Comparison of ENCODE assay signal across 16 cellular contexts in the genomic region with DNA sequence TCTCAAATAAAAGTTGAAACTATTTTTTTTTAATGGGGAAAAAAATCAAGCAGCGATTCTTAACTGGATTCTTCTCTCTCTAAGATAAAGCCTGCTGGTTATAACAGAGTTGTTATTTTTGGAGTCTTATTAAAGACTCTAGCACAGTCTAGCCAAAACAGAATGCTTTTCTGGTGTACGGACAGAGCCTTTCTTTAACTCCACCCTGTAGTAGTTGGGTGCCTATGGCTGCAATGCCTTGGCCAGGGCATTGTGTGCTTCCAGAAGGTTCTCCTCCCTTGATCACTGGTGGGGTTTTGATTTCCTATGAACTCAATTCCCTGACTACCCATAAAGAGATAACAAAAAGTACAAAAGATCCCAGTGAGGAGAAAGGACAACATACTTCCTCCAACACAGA. TPM values are rescaled to one million over a fixed set of nuclear protein-coding genes. Genes with fewer than 3 reads are reported as not detected.
DNase-seq lines count a peak whose midpoint lies in the region; ATAC-seq and TF ChIP-seq lines count a peak whose summit lies in the region.
"Had no signal": no experiment of that assay in that cellular context is flagged by ENCODE, and none has a peak within 500 bp of the region (broad histone marks: within the 10 kb centered on the region; RNA-seq: fewer than 3 reads in every experiment).

No MANE protein-coding gene starts in this region.

- no peak overlapping the region for H3K4me3 ChIP-seq in esophagus squamous epithelium
- no peak overlapping the region for H3K4me3 ChIP-seq in subcutaneous abdominal adipose tissue (ENCODE audit: low read depth in 1 of 5, low read length in 5 of 5)
- no peak overlapping the region for H3K4me3 ChIP-seq in aorta (ENCODE audit: low read length in 2 of 2)
- no peak overlapping the region for H3K4me3 ChIP-seq in trophoblast cell (ENCODE audit: low read depth, low read length)

- no peak overlapping the region for H3K14ac ChIP-seq in trophoblast cell (ENCODE audit: low read length)

- H4K91ac ChIP-seq in trophoblast cell (ENCODE audit: low read depth, low read length) = no peak overlapping the region

- no peak overlapping the region for H2AFZ ChIP-seq in trophoblast cell (ENCODE audit: insufficient read depth, low read length, poor library complexity)

- H3K79me2 ChIP-seq in trophoblast cell (ENCODE audit: control insufficient read depth, insufficient read depth, low read length, poor library complexity) = no peaks in the 10 kb centered on the region

- H3K9ac ChIP-seq in subcutaneous abdominal adipose tissue (ENCODE audit: low read length in 5 of 5) = no peak overlapping the region
- H3K9ac ChIP-seq in trophoblast cell (ENCODE audit: low read length) = no peak overlapping the region

- DNase-seq in esophagus squamous epithelium (lab: John Stamatoyannopoulos, UW) (no peak), left ventricle myocardium superior (no peak), aorta (no peak), trophoblast cell (no peak), NCI-H2029 (lab: John Stamatoyannopoulos, UW) (no peak), globus pallidus (ENCODE audit: low spot score) (no peak)
- DNase-seq: ACHN, AML-193, COR-L47, KBM-7, MV-4-11, NCI-H1417, NCI-H187 treated with DMSO at 0.1 percent for 48 hours, NCI-H2171 treated with DMSO at 0.1 percent for 48 hours had no signal

- no peak overlapping the region for H4K8ac ChIP-seq in trophoblast cell (ENCODE audit: low read depth, low read length)

- H3K27ac ChIP-seq in esophagus squamous epithelium (peak overlapping the region in 3 of 4 donors; percentile 11 to 44 (median 34)), subcutaneous abdominal adipose tissue (ENCODE audit: low read depth, low read length) (peak overlapping the region; percentile 42), aorta (ENCODE audit: low read depth in 1 of 2, low read length in 2 of 2) (peak overlapping the region; percentile 85 to 99), trophoblast cell (ENCODE audit: low read depth, low read length) (no peak overlapping the region)

- no peak overlapping the region for H2BK12ac ChIP-seq in trophoblast cell (ENCODE audit: low read length)

- ATAC-seq in left ventricle myocardium superior (peak; percentile 66), aorta (ENCODE audit: low FRiP score) (peak; percentile 35)
- ATAC-seq: Panc1 had no signal

- no peaks in the 10 kb centered on the region for H3K79me1 ChIP-seq in trophoblast cell (ENCODE audit: low read length)

- H4K12ac ChIP-seq in trophoblast cell (ENCODE audit: low read depth, low read length) = no peak overlapping the region

- no peak overlapping the region for H3K23ac ChIP-seq in trophoblast cell (ENCODE audit: low read length)

- WGBS in esophagus squamous epithelium, 2 donors = 41 to 66% methylated on average over 2 of the region's 2 CpGs
- 2 to 4% methylated on average over 2 of the region's 2 CpGs for WGBS in aorta, 2 donors
- no CpG with 5 or more reads among the region's 2 CpGs for WGBS in trophoblast cell (ENCODE audit: extremely low coverage, insufficient coverage, insufficient read length)

- no peak overlapping the region for H3K18ac ChIP-seq in trophoblast cell (ENCODE audit: low read length)

- H2BK5ac ChIP-seq in trophoblast cell (ENCODE audit: low read depth, low read length, poor library complexity) = no peak overlapping the region

- intact Hi-C loops in esophagus squamous epithelium (cut with DNase I) = loop anchor here (10.0 kb wide), 1 partner anchor 248 kb away; no protein-coding TSS in a partner anchor
- intact Hi-C loops in left ventricle myocardium superior (cut with micrococcal nuclease) = no loop called here
- intact Hi-C loops in aorta (cut with DNase I) = loop anchor here in 1 of 2 donors (2.0 to 5.0 kb wide), 2 partner anchors 24 to 79 kb away; no protein-coding TSS in a partner anchor

- H3K36me3 ChIP-seq in esophagus squamous epithelium (no peaks in the 10 kb centered on the region), subcutaneous abdominal adipose tissue (ENCODE audit: control insufficient read depth in 5 of 5, insufficient read depth in 5 of 5, low read length in 5 of 5) (peaks cover 0 to 3% (median 0%) of the 10 kb centered on the region in 5 donors), aorta (ENCODE audit: control insufficient read depth in 1 of 2, insufficient read depth in 2 of 2, low read length in 1 of 2) (peaks cover 0 to under 1% of the 10 kb centered on the region in 2 donors), trophoblast cell (ENCODE audit: control insufficient read depth in 1 of 2, insufficient read depth in 2 of 2, low read length in 2 of 2) (no peaks in the 10 kb centered on the region)

- H2BK120ac ChIP-seq in trophoblast cell (ENCODE audit: insufficient read depth, low read length, poor library complexity) = no peak overlapping the region

- no peak overlapping the region for H2AK5ac ChIP-seq in trophoblast cell (ENCODE audit: low read length)

- H3K4me2 ChIP-seq in trophoblast cell (ENCODE audit: low read length) = no peak overlapping the region

- TF ChIP-seq CTCF in esophagus squamous epithelium (IDR thresholded peaks at IDR 0.05) = no peak

- H3K9me3 ChIP-seq in esophagus squamous epithelium (no peaks in the 10 kb centered on the region), subcutaneous abdominal adipose tissue (ENCODE audit: control insufficient read depth in 5 of 5, low read length in 5 of 5) (no peaks in the 10 kb centered on the region), aorta (ENCODE audit: control insufficient read depth, low read length) (no peaks in the 10 kb centered on the region), trophoblast cell (ENCODE audit: insufficient read depth, low read depth, low read length) (no peaks in the 10 kb centered on the region)

- H3K27me3 ChIP-seq in esophagus squamous epithelium (peaks cover 0 to 5% (median 0%) of the 10 kb centered on the region in 4 donors), subcutaneous abdominal adipose tissue (ENCODE audit: control insufficient read depth in 5 of 5, insufficient read depth in 4 of 5, low read length in 5 of 5) (no peaks in the 10 kb centered on the region), aorta (ENCODE audit: control insufficient read depth in 1 of 2, insufficient read depth in 2 of 2, low read length in 1 of 2) (no peaks in the 10 kb centered on the region), trophoblast cell (ENCODE audit: insufficient read depth, low read length) (no peaks in the 10 kb centered on the region)

- H3K4ac ChIP-seq in trophoblast cell (ENCODE audit: low read depth, low read length) = no peak overlapping the region

- H3K4me1 ChIP-seq in esophagus squamous epithelium (peaks cover 0 to 22% (median 3%) of the 10 kb centered on the region in 3 donors), subcutaneous abdominal adipose tissue (ENCODE audit: control insufficient read depth in 5 of 5, insufficient read depth in 5 of 5, low read length in 5 of 5) (peaks cover 2 to 42% (median 29%) of the 10 kb centered on the region in 5 donors), aorta (ENCODE audit: control insufficient read depth in 1 of 2, insufficient read depth in 2 of 2, low read length in 2 of 2) (peaks cover 11 to 19% of the 10 kb centered on the region in 2 donors), trophoblast cell (ENCODE audit: control insufficient read depth in 1 of 2, insufficient read depth in 2 of 2, low read length in 2 of 2) (no peaks in the 10 kb centered on the region)

- TF ChIP-seq POLR2A in esophagus squamous epithelium (IDR thresholded peaks at IDR 0.05) = no peak

RNA-seq across cellular contexts. Expression of a gene that starts 35.7 kb away (rescaled TPM):
- 10 to 100 TPM; 32.4 to 48.9 (median 44.7) TPM for total RNA-seq in esophagus squamous epithelium
- 9.2 TPM for total RNA-seq in left ventricle myocardium superior
- 100 to 1,000 TPM; 126 to 284 TPM for total RNA-seq in aorta
- polyA plus RNA-seq in aorta = 10 to 100 TPM; 50.7 to 66.4 TPM
- 12.1 and 12.5 TPM in 2 replicates for polyA plus RNA-seq in trophoblast cell (2013)

RNA-seq across cellular contexts. Expression of a gene that starts 44.4 kb away (rescaled TPM):
- total RNA-seq in esophagus squamous epithelium = 10 to 100 TPM in 2 of 4 donors, 1 to 10 TPM in 2; 1.2 to 83.5 (median 8.0) TPM
- 61.7 TPM for total RNA-seq in left ventricle myocardium superior
- total RNA-seq in aorta = 100 to 1,000 TPM; 407 to 431 TPM
- polyA plus RNA-seq in aorta = 100 to 1,000 TPM; 375 to 735 TPM
- polyA plus RNA-seq in trophoblast cell (2013) = 17.9 and 18.1 TPM in 2 replicates
